ENCODE assay signal across 12 cellular contexts in genomic region chr1:25889470-25889869, GRCh38. TPM values are rescaled to one million over a fixed set of nuclear protein-coding genes. Genes with fewer than 3 reads are reported as not detected.
DNase-seq lines count a peak whose midpoint lies in the region; ATAC-seq and TF ChIP-seq lines count a peak whose summit lies in the region.
"Had no signal": no experiment of that assay in that cellular context is flagged by ENCODE, and none has a peak within 500 bp of the region (broad histone marks: within the 10 kb centered on the region; RNA-seq: fewer than 3 reads in every experiment).

No MANE protein-coding gene starts in this region.

- H2AFZ ChIP-seq in fibroblast of lung (ENCODE audit: low read length): no peak overlapping the region

- H3K4me3 ChIP-seq in Peyer's patch (no peak overlapping the region), fibroblast of lung (replicated peaks in 1 of 4; ENCODE audit: control extremely low read depth in 1 of 4, insufficient read depth in 1 of 4, low read depth in 3 of 4, low read length in 4 of 4) (no peak overlapping the region), spleen (no peak overlapping the region)

- TF ChIP-seq CTCF in Peyer's patch (IDR thresholded peaks at IDR 0.05) (peak in 3 of 6 experiments; percentile 24 to 26 (median 25)), fibroblast of lung (conservative IDR thresholded peaks at IDR 0.05 in 1 of 2, IDR thresholded peaks at IDR 0.05 in 1 of 2; ENCODE audit: low read depth in 1 of 2, low read length in 2 of 2) (peak; percentile 17 to 34), spleen (IDR thresholded peaks at IDR 0.05 in 8 of 11, conservative IDR thresholded peaks at IDR 0.05 in 3 of 11) (no peak)

- H3K9ac ChIP-seq in fibroblast of lung (ENCODE audit: insufficient read depth, low read length): no peak overlapping the region

- H3K27me3 ChIP-seq in Peyer's patch (no peaks in the 10 kb centered on the region), fibroblast of lung (ENCODE audit: control insufficient read depth, insufficient read depth, low read length) (no peaks in the 10 kb centered on the region), spleen (replicated peaks in 1 of 7) (no peaks in the 10 kb centered on the region)

- H3K36me3 ChIP-seq in Peyer's patch (no peaks in the 10 kb centered on the region), fibroblast of lung (ENCODE audit: control insufficient read depth, insufficient read depth, low read length) (no peaks in the 10 kb centered on the region), spleen (no peaks in the 10 kb centered on the region)

- DNase-seq in NCI-H2029 treated with DMSO at 0.1 percent for 48 hours (lab: John Stamatoyannopoulos, UW): peak; percentile 82
- no peak for DNase-seq in NCI-H2029 (lab: John Stamatoyannopoulos, UW)
- no peak for DNase-seq in Peyer's patch
- DNase-seq in fibroblast of lung (ENCODE audit: low read depth in 2 of 2): peak in 1 of 2 donors; percentile 46
- peak; percentile 23 for DNase-seq in spleen
- DNase-seq in T-helper 1 cell: no peak
- DNase-seq in hepatic stellate cell (ENCODE audit: low spot score): no peak
- DNase-seq: activated CD8-positive, alpha-beta T cell treated with anti-CD3 and anti-CD28 coated beads for 36 hours; aorta; head of caudate nucleus had no signal

- 76 to 95% (median 90%) methylated on average over 3 of the region's 3 CpGs for WGBS in spleen, 5 donors

- H3K27ac ChIP-seq in Peyer's patch (peak overlapping the region in 3 of 4 donors; percentile 41 to 94 (median 83)), fibroblast of lung (ENCODE audit: insufficient read depth, low read length) (no peak overlapping the region), spleen (no peak overlapping the region)

- H3K9me3 ChIP-seq in Peyer's patch (no peaks in the 10 kb centered on the region), fibroblast of lung (ENCODE audit: control insufficient read depth, insufficient read depth, low read depth, low read length) (no peaks in the 10 kb centered on the region), spleen (no peaks in the 10 kb centered on the region)

- TF ChIP-seq POLR2A in Peyer's patch (IDR thresholded peaks at IDR 0.05) (no peak), spleen (IDR thresholded peaks at IDR 0.05) (no peak)

- H4K20me1 ChIP-seq in fibroblast of lung (ENCODE audit: control insufficient read depth, extremely low read depth, insufficient read depth, low read length): no peaks in the 10 kb centered on the region

- H3K79me2 ChIP-seq in fibroblast of lung (ENCODE audit: control insufficient read depth, insufficient read depth, low read length): no peaks in the 10 kb centered on the region

- H3K4me1 ChIP-seq in Peyer's patch (peaks cover 0 to 24% (median 2%) of the 10 kb centered on the region in 4 donors), fibroblast of lung (ENCODE audit: control insufficient read depth, extremely low read depth, insufficient read depth, low read length) (peaks cover 18% of the 10 kb centered on the region), spleen (peaks cover 0 to 17% (median 0%) of the 10 kb centered on the region in 6 donors)

- no peak for ATAC-seq in HG02571 (IDR thresholded peaks at IDR 0.05; ENCODE audit: unreplicated experiment)
- ATAC-seq: activated CD8-positive, alpha-beta T cell treated with anti-CD3 and anti-CD28 coated beads for 36 hours; Right ventricle myocardium inferior had no signal

- intact Hi-C loops in spleen (cut with DNase I; ENCODE audit: low total_unique reads): no loop called here

- H3K4me2 ChIP-seq in fibroblast of lung (ENCODE audit: extremely low read depth, insufficient read depth, low read length): no peak overlapping the region

RNA-seq across cellular contexts. Expression of gene PAQR7, which starts 14.0 kb away (rescaled TPM):
- 10 to 100 TPM in 1 of 4 donors, 1 to 10 TPM in 3; 6.7 to 12.1 (median 7.8) TPM for total RNA-seq in Peyer's patch
- 11.6 and 15.9 TPM in 2 replicates for total RNA-seq in fibroblast of lung
- 7.4 and 12.8 TPM in 2 replicates for polyA plus RNA-seq in fibroblast of lung
- polyA plus RNA-seq in fibroblast of lung (2012): 10.9 and 17.6 TPM in 2 replicates
- 33.2 and 49.1 TPM in 2 replicates for polyA minus RNA-seq in fibroblast of lung (ENCODE audit: low replicate concordance)
- total RNA-seq in spleen: 10 to 100 TPM in 4 of 7 donors, 1 to 10 TPM in 3; 9.2 to 14.2 (median 11.9) TPM
- 1 to 10 TPM; 3.0 to 4.8 (median 4.0) TPM for polyA plus RNA-seq in spleen

RNA-seq across cellular contexts. Expression of gene STMN1, which starts 16.7 kb away (rescaled TPM):
- total RNA-seq in Peyer's patch (10 to 100 TPM; 21.2 to 62.7 (median 26.8) TPM), fibroblast of lung (46.2 and 90.7 TPM in 2 replicates), spleen (10 to 100 TPM; 40.3 to 59.5 (median 47.8) TPM)
- polyA plus RNA-seq in fibroblast of lung (94.7 and 304 TPM in 2 replicates), spleen (100 to 1,000 TPM in 1 of 3 donors, 10 to 100 TPM in 2; 48.4 to 174 (median 95.8) TPM)
- 127 and 372 TPM in 2 replicates for polyA plus RNA-seq in fibroblast of lung (2012)
- polyA minus RNA-seq in fibroblast of lung (ENCODE audit: low replicate concordance): 5.7 and 45.2 TPM in 2 replicates

RNA-seq across cellular contexts. Expression of gene AUNIP, which starts 30.2 kb away (rescaled TPM):
- total RNA-seq in Peyer's patch: 1 to 10 TPM in 1 of 4 donors, under 1 TPM in 1, not detected in 2; 0.95 to 1.6 TPM
- under 0.01 and 0.33 TPM in 2 replicates for total RNA-seq in fibroblast of lung
- 1.2 and 3.4 TPM in 2 replicates for polyA plus RNA-seq in fibroblast of lung
- polyA plus RNA-seq in fibroblast of lung (2012): 0.90 and 2.2 TPM in 2 replicates
- 0.82 and 1.9 TPM in 2 replicates for polyA minus RNA-seq in fibroblast of lung (ENCODE audit: low replicate concordance)
- total RNA-seq in spleen: 1 to 10 TPM in 1 of 7 donors, under 1 TPM in 3, not detected in 3; 0.28 to 1.3 (median 0.71) TPM
- under 1 TPM; 0.07 to 0.61 (median 0.38) TPM for polyA plus RNA-seq in spleen
- total RNA-seq: aorta, Right ventricle myocardium inferior had no signal
- polyA plus RNA-seq: aorta had no signal

Comparison
In these comparisons a context has a peak if more than half of its experiments do, and no peak if none do; other contexts are left out.
1. DNase-seq: peak in NCI-H2029 treated with DMSO at 0.1 percent for 48 hours (single experiment) and spleen (single experiment); none in NCI-H2029 (single experiment), Peyer's patch (0 of 3), T-helper 1 cell (0 of 5) and hepatic stellate cell (single experiment).
2. H3K27ac ChIP-seq: peak in Peyer's patch (3 of 4); none in fibroblast of lung (single experiment) and spleen (0 of 8).
3. CTCF ChIP-seq: peak in fibroblast of lung (2 of 2); none in spleen (0 of 11).